1 cellular context compared by ENCODE assay signal in the genomic region with DNA sequence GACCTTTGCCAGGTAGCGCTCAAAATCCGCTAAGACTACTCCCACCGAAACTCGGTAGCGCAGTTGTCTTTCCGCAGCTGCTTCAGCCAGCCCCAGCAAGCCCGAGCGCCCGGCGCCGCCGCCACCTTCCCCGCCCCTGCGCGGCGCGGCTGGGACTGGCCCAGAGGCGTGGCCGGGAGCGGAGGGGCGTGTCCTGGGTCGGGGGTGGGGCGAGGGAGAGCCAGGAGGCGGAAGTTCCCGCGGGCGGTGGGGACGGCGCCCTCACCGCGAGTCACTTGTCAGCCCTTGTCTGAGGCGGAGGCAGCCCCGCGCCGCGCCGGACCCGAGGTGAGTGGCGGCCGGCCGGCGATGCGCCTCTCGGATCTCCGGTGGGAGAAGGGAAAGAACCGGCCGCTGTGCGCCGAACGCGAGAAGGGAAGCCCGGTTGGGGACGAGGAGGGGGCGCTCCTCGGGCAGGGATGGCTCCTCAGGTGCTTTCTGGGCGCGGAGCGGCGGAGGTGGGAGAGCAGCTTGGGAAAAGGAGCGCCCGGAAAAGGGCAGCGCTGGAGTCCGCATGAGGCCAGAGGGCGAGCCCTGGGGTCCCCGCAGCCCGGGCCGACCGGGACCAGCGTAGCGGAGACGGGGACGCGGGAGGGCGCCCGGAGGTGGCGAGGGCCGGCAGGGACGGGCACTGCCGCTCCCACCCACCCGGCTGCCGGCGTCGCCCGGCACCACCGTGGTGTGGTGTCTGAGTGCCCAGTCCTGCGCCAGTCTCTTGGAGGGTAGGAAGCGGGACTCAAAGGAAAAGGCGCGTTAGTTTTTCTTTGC.
TF ChIP-seq lines count a peak whose summit lies in the region.

A gene with protein sequence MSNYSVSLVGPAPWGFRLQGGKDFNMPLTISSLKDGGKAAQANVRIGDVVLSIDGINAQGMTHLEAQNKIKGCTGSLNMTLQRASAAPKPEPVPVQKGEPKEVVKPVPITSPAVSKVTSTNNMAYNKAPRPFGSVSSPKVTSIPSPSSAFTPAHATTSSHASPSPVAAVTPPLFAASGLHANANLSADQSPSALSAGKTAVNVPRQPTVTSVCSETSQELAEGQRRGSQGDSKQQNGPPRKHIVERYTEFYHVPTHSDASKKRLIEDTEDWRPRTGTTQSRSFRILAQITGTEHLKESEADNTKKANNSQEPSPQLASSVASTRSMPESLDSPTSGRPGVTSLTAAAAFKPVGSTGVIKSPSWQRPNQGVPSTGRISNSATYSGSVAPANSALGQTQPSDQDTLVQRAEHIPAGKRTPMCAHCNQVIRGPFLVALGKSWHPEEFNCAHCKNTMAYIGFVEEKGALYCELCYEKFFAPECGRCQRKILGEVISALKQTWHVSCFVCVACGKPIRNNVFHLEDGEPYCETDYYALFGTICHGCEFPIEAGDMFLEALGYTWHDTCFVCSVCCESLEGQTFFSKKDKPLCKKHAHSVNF (plus strand): TSS at position 274 of the 807 bp plus-strand sequence. CDS start 3,347 bp downstream, outside the sequence.

TF ChIP-seq in K562, 482 proteins besides CTCF, POLR2A, EP300 and RAD21 (continued from another document):
- peak; percentile 61; the same call in 1 of the 2 replicates for TF ChIP-seq TOE1 (IDR thresholded peaks at IDR 0.05; ENCODE audit: borderline replicate concordance)
- no peak for TF ChIP-seq TOE1 (CRISPR knock-in tag; IDR thresholded peaks at IDR 0.05; ENCODE audit: borderline replicate concordance, low read depth)
- no peak for TF ChIP-seq KLF16 (IDR thresholded peaks at IDR 0.05)
- TF ChIP-seq POLR3G (IDR thresholded peaks at IDR 0.05; ENCODE audit: extremely low read depth, insufficient read length, insufficient replicate concordance): no peak
- no peak for TF ChIP-seq ZNF212 (CRISPR knock-in tag; IDR thresholded peaks at IDR 0.05)
- TF ChIP-seq ARID2 (IDR thresholded peaks at IDR 0.05): no peak
- 0 out of 2 replicates have a peak, but pooled peaks have one; percentile 54 for TF ChIP-seq LARP7 (IDR thresholded peaks at IDR 0.05)
- no peak for TF ChIP-seq SLC30A9 (CRISPR knock-in tag; IDR thresholded peaks at IDR 0.05)
- no peak for TF ChIP-seq SMARCB1 (IDR thresholded peaks at IDR 0.05; ENCODE audit: insufficient read length, low read depth)
- TF ChIP-seq ZSCAN29 (IDR thresholded peaks at IDR 0.05): no peak
- TF ChIP-seq KDM5B (IDR thresholded peaks at IDR 0.05; ENCODE audit: insufficient replicate concordance, low read depth, low read length): peak; percentile 84
- TF ChIP-seq, protein P1, sequence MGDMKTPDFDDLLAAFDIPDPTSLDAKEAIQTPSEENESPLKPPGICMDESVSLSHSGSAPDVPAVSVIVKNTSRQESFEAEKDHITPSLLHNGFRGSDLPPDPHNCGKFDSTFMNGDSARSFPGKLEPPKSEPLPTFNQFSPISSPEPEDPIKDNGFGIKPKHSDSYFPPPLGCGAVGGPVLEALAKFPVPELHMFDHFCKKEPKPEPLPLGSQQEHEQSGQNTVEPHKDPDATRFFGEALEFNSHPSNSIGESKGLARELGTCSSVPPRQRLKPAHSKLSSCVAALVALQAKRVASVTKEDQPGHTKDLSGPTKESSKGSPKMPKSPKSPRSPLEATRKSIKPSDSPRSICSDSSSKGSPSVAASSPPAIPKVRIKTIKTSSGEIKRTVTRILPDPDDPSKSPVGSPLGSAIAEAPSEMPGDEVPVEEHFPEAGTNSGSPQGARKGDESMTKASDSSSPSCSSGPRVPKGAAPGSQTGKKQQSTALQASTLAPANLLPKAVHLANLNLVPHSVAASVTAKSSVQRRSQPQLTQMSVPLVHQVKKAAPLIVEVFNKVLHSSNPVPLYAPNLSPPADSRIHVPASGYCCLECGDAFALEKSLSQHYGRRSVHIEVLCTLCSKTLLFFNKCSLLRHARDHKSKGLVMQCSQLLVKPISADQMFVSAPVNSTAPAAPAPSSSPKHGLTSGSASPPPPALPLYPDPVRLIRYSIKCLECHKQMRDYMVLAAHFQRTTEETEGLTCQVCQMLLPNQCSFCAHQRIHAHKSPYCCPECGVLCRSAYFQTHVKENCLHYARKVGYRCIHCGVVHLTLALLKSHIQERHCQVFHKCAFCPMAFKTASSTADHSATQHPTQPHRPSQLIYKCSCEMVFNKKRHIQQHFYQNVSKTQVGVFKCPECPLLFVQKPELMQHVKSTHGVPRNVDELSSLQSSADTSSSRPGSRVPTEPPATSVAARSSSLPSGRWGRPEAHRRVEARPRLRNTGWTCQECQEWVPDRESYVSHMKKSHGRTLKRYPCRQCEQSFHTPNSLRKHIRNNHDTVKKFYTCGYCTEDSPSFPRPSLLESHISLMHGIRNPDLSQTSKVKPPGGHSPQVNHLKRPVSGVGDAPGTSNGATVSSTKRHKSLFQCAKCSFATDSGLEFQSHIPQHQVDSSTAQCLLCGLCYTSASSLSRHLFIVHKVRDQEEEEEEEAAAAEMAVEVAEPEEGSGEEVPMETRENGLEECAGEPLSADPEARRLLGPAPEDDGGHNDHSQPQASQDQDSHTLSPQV (IDR thresholded peaks at IDR 0.05): 0 out of 2 replicates have a peak, but pooled peaks have one; percentile 12
- TF ChIP-seq ZNF175 (CRISPR knock-in tag; IDR thresholded peaks at IDR 0.05; ENCODE audit: low read depth): no peak
- TF ChIP-seq NEUROD1 (IDR thresholded peaks at IDR 0.05; ENCODE audit: borderline replicate concordance, low read depth, low read length, partially characterized antibody): peak; percentile 6
- TF ChIP-seq, protein P2, sequence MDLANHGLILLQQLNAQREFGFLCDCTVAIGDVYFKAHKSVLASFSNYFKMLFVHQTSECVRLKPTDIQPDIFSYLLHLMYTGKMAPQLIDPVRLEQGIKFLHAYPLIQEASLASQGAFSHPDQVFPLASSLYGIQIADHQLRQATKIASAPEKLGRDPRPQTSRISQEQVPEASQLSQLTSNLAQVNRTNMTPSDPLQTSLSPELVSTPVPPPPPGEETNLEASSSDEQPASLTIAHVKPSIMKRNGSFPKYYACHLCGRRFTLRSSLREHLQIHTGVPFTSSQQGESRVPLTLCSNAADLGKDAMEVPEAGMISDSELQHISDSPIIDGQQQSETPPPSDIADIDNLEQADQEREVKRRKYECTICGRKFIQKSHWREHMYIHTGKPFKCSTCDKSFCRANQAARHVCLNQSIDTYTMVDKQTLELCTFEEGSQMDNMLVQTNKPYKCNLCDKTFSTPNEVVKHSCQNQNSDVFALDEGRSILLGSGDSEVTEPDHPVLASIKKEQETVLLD (IDR thresholded peaks at IDR 0.05): no peak
- peak; percentile 56 for TF ChIP-seq MEIS2 (IDR thresholded peaks at IDR 0.05; ENCODE audit: partially characterized antibody)
- TF ChIP-seq CHD1 (IDR thresholded peaks at IDR 0.05; ENCODE audit: low read length): peak; percentile 88
- TF ChIP-seq KLF10 (CRISPR knock-in tag; IDR thresholded peaks at IDR 0.05): no peak
- TF ChIP-seq SAFB (IDR thresholded peaks at IDR 0.05; ENCODE audit: borderline replicate concordance, low read depth, low read length): no peak
- no peak for TF ChIP-seq ZNF584 (CRISPR knock-in tag; IDR thresholded peaks at IDR 0.05; ENCODE audit: low read depth)
- TF ChIP-seq TAF7 (tag; IDR thresholded peaks at IDR 0.05): peak; percentile 78; the same call in 1 of the 2 replicates
- TF ChIP-seq, protein P3, sequence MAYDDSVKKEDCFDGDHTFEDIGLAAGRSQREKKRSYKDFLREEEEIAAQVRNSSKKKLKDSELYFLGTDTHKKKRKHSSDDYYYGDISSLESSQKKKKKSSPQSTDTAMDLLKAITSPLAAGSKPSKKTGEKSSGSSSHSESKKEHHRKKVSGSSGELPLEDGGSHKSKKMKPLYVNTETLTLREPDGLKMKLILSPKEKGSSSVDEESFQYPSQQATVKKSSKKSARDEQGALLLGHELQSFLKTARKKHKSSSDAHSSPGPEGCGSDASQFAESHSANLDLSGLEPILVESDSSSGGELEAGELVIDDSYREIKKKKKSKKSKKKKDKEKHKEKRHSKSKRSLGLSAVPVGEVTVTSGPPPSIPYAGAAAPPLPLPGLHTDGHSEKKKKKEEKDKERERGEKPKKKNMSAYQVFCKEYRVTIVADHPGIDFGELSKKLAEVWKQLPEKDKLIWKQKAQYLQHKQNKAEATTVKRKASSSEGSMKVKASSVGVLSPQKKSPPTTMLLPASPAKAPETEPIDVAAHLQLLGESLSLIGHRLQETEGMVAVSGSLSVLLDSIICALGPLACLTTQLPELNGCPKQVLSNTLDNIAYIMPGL (CRISPR knock-in tag; IDR thresholded peaks at IDR 0.05): 0 out of 2 replicates have a peak, but pooled peaks have one; percentile 40
- TF ChIP-seq SRF (CRISPR knock-in tag; IDR thresholded peaks at IDR 0.05): no peak
- TF ChIP-seq KDM2B (CRISPR knock-in tag; IDR thresholded peaks at IDR 0.05): 0 out of 2 replicates have a peak, but pooled peaks have one; percentile 33
- no peak for TF ChIP-seq JUNB (CRISPR knock-in tag; conservative IDR thresholded peaks at IDR 0.05)
- TF ChIP-seq, protein P4, sequence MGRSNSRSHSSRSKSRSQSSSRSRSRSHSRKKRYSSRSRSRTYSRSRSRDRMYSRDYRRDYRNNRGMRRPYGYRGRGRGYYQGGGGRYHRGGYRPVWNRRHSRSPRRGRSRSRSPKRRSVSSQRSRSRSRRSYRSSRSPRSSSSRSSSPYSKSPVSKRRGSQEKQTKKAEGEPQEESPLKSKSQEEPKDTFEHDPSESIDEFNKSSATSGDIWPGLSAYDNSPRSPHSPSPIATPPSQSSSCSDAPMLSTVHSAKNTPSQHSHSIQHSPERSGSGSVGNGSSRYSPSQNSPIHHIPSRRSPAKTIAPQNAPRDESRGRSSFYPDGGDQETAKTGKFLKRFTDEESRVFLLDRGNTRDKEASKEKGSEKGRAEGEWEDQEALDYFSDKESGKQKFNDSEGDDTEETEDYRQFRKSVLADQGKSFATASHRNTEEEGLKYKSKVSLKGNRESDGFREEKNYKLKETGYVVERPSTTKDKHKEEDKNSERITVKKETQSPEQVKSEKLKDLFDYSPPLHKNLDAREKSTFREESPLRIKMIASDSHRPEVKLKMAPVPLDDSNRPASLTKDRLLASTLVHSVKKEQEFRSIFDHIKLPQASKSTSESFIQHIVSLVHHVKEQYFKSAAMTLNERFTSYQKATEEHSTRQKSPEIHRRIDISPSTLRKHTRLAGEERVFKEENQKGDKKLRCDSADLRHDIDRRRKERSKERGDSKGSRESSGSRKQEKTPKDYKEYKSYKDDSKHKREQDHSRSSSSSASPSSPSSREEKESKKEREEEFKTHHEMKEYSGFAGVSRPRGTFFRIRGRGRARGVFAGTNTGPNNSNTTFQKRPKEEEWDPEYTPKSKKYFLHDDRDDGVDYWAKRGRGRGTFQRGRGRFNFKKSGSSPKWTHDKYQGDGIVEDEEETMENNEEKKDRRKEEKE (IDR thresholded peaks at IDR 0.05; ENCODE audit: borderline replicate concordance in 1 of 2, control insufficient read depth in 1 of 2, low read depth in 2 of 2, low read length in 1 of 2): no peak
- peak; percentile 8; the same call in 1 of the 2 replicates for TF ChIP-seq ARID1B (IDR thresholded peaks at IDR 0.05)
- TF ChIP-seq, protein P5, sequence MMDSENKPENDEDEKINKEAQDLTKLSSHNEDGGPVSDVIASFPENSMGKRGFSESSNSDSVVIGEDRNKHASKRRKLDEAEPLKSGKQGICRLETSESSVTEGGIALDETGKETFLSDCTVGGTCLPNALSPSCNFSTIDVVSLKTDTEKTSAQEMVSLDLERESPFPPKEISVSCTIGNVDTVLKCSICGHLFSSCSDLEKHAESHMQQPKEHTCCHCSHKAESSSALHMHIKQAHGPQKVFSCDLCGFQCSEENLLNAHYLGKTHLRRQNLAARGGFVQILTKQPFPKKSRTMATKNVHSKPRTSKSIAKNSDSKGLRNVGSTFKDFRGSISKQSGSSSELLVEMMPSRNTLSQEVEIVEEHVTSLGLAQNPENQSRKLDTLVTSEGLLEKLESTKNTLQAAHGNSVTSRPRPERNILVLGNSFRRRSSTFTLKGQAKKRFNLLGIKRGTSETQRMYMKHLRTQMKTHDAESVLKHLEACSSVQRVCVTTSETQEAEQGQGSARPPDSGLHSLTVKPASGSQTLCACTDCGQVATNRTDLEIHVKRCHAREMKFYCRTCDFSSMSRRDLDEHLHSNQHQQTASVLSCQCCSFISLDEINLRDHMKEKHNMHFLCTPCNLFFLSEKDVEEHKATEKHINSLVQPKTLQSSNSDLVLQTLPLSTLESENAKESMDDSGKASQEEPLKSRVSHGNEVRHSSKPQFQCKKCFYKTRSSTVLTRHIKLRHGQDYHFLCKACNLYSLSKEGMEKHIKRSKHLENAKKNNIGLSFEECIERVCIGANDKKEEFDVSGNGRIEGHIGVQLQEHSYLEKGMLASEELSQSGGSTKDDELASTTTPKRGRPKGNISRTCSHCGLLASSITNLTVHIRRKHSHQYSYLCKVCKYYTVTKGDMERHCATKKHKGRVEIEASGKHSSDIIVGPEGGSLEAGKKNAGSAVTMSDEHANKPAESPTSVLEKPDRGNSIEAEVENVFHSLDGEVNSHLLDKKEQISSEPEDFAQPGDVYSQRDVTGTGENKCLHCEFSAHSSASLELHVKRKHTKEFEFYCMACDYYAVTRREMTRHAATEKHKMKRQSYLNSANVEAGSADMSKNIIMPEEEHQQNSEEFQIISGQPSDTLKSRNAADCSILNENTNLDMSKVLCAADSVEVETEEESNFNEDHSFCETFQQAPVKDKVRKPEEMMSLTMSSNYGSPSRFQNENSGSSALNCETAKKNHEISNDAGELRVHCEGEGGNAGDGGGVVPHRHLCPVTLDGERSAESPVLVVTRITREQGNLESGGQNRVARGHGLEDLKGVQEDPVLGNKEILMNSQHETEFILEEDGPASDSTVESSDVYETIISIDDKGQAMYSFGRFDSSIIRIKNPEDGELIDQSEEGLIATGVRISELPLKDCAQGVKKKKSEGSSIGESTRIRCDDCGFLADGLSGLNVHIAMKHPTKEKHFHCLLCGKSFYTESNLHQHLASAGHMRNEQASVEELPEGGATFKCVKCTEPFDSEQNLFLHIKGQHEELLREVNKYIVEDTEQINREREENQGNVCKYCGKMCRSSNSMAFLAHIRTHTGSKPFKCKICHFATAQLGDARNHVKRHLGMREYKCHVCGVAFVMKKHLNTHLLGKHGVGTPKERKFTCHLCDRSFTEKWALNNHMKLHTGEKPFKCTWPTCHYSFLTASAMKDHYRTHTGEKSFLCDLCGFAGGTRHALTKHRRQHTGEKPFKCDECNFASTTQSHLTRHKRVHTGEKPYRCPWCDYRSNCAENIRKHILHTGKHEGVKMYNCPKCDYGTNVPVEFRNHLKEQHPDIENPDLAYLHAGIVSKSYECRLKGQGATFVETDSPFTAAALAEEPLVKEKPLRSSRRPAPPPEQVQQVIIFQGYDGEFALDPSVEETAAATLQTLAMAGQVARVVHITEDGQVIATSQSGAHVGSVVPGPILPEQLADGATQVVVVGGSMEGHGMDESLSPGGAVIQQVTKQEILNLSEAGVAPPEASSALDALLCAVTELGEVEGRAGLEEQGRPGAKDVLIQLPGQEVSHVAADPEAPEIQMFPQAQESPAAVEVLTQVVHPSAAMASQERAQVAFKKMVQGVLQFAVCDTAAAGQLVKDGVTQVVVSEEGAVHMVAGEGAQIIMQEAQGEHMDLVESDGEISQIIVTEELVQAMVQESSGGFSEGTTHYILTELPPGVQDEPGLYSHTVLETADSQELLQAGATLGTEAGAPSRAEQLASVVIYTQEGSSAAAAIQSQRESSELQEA (IDR thresholded peaks at IDR 0.05; ENCODE audit: low read depth): no peak
- 0 out of 2 replicates have a peak, but pooled peaks have one; percentile 58 for TF ChIP-seq LCOR (CRISPR knock-in tag; IDR thresholded peaks at IDR 0.05)
- TF ChIP-seq ZNF75A (CRISPR knock-in tag; IDR thresholded peaks at IDR 0.05): no peak
- TF ChIP-seq HLTF (IDR thresholded peaks at IDR 0.05): 0 out of 2 replicates have a peak, but pooled peaks have one; percentile 54
- no peak for TF ChIP-seq HMG20A (CRISPR knock-in tag; conservative IDR thresholded peaks at IDR 0.05)
- no peak for TF ChIP-seq ZNF239 (CRISPR knock-in tag; IDR thresholded peaks at IDR 0.05)
- no peak for TF ChIP-seq KLF1 (tag; IDR thresholded peaks at IDR 0.05)
- TF ChIP-seq PML (IDR thresholded peaks at IDR 0.05; ENCODE audit: low read length): peak; percentile 79; the same call in 1 of the 2 replicates
